ENCODE assay signal across 15 cellular contexts in genomic region chr13:33110386-33110712, GRCh38.
DNase-seq lines count a peak whose midpoint lies in the region; ATAC-seq and TF ChIP-seq lines count a peak whose summit lies in the region.
"Had no signal": no experiment of that assay in that cellular context is flagged by ENCODE, and none has a peak within 500 bp of the region (broad histone marks: within the 10 kb centered on the region; RNA-seq: fewer than 3 reads in every experiment).

No MANE protein-coding gene starts in this region.

- CTCF ChIA-PET in AG04450 (lab: Charles Lee): interaction anchor here (1.0 kb wide), 1 partner anchor 470 kb away, joined by 3 read pairs; no protein-coding TSS in a partner anchor

- ATAC-seq in Right ventricle myocardium superior (ENCODE audit: poor library complexity) (peak; percentile 2), HG03354 (IDR thresholded peaks at IDR 0.05; ENCODE audit: poor library complexity, severe bottlenecking, unreplicated experiment) (no peak)

- TF ChIP-seq POLR2A in sigmoid colon (IDR thresholded peaks at IDR 0.05): no peak

- H3K79me2 ChIP-seq in OCI-LY3 (ENCODE audit: low read length): no peaks in the 10 kb centered on the region

- no peaks in the 10 kb centered on the region for H3K27me3 ChIP-seq in AG04450 (ENCODE audit: control insufficient read depth, insufficient read depth, low read length)
- H3K27me3 ChIP-seq in OCI-LY3 (ENCODE audit: low read depth, low read length): no peaks in the 10 kb centered on the region
- no peaks in the 10 kb centered on the region for H3K27me3 ChIP-seq in sigmoid colon

- H3K36me3 ChIP-seq in OCI-LY3 (replicated peaks; ENCODE audit: low read depth, low read length) (no peaks in the 10 kb centered on the region), sigmoid colon (peaks cover 10 to 72% (median 15%) of the 10 kb centered on the region in 4 donors)

- H3K27ac ChIP-seq in AG04450 (ENCODE audit: low read depth, low read length): peak overlapping the region; percentile 58
- H3K27ac ChIP-seq in OCI-LY3 (ENCODE audit: low read length): peak overlapping the region; percentile 66
- peak overlapping the region; percentile 74 to 83 (median 79) for H3K27ac ChIP-seq in sigmoid colon
- no peak overlapping the region for H3K27ac ChIP-seq in caudate nucleus (ENCODE audit: low read depth, low read length)
- H3K27ac ChIP-seq: psoas muscle had no signal

- DNase-seq in AG04450 (ENCODE audit: low read depth, low spot score) (no peak), Right ventricle myocardium superior (peak; percentile 48), sigmoid colon (no peak), caudate nucleus (lab: John Stamatoyannopoulos, UW) (no peak), MV-4-11 (lab: John Stamatoyannopoulos, UW) (no peak), putamen (ENCODE audit: low spot score) (no peak)
- DNase-seq: DMS 273 treated with DMSO at 0.1 percent for 48 hours, NCI-H1048, NCI-H510A, SHP77, trophoblast cell had no signal

- peak overlapping the region; percentile 54; the same call in 1 of the 2 replicates for H3K9ac ChIP-seq in OCI-LY3 (ENCODE audit: low read length)

- no peaks in the 10 kb centered on the region for H4K20me1 ChIP-seq in OCI-LY3 (ENCODE audit: insufficient read depth, low read length)

- H3K4me2 ChIP-seq in OCI-LY3 (ENCODE audit: low read length): peak overlapping the region; percentile 78
- H3K4me2 ChIP-seq: GM23338 had no signal

- peak overlapping the region; percentile 97 for H2AFZ ChIP-seq in OCI-LY3 (ENCODE audit: low read depth, low read length)
- H2AFZ ChIP-seq: GM23338 had no signal

- intact Hi-C loops in Right ventricle myocardium superior (cut with DNase I) (no loop called here), sigmoid colon (cut with DNase I) (loop anchor here (5.0 to 10.0 kb wide), 2 partner anchors 97 to 284 kb away; no protein-coding TSS in a partner anchor)

- peaks cover 59% of the 10 kb centered on the region for H3K4me1 ChIP-seq in OCI-LY3 (ENCODE audit: low read length)
- peaks cover 0 to 100% (median 96%) of the 10 kb centered on the region in 4 donors for H3K4me1 ChIP-seq in sigmoid colon
- H3K4me1 ChIP-seq: psoas muscle had no signal

- POLR2A ChIA-PET in AG04450 (lab: Yijun Ruan, JAX): no interaction called here

- TF ChIP-seq CTCF in AG04450 (IDR thresholded peaks at IDR 0.05; ENCODE audit: low read depth, low read length): no peak
- TF ChIP-seq CTCF in OCI-LY3 (IDR thresholded peaks at IDR 0.05; ENCODE audit: low read depth, low read length): no peak
- TF ChIP-seq CTCF in sigmoid colon (IDR thresholded peaks at IDR 0.05): no peak

- WGBS in sigmoid colon, 2 donors: 70 to 75% methylated on average over 5 of the region's 5 CpGs

- H3K9me3 ChIP-seq in AG04450 (ENCODE audit: control insufficient read depth, insufficient read depth, low read length): no peaks in the 10 kb centered on the region
- H3K9me3 ChIP-seq in OCI-LY3 (ENCODE audit: insufficient read depth, low read length): no peaks in the 10 kb centered on the region
- no peaks in the 10 kb centered on the region for H3K9me3 ChIP-seq in sigmoid colon
- H3K9me3 ChIP-seq: psoas muscle had no signal

- no peak overlapping the region for H3K4me3 ChIP-seq in AG04450 (ENCODE audit: low read depth, low read length)
- peak overlapping the region; percentile 49 for H3K4me3 ChIP-seq in OCI-LY3 (ENCODE audit: low read length)
- no peak overlapping the region for H3K4me3 ChIP-seq in sigmoid colon
- H3K4me3 ChIP-seq: GM23338, psoas muscle had no signal

- TF ChIP-seq EP300 in sigmoid colon (IDR thresholded peaks at IDR 0.05): no peak
